ENCODE assay signal across 9 cellular contexts in the genomic region with DNA sequence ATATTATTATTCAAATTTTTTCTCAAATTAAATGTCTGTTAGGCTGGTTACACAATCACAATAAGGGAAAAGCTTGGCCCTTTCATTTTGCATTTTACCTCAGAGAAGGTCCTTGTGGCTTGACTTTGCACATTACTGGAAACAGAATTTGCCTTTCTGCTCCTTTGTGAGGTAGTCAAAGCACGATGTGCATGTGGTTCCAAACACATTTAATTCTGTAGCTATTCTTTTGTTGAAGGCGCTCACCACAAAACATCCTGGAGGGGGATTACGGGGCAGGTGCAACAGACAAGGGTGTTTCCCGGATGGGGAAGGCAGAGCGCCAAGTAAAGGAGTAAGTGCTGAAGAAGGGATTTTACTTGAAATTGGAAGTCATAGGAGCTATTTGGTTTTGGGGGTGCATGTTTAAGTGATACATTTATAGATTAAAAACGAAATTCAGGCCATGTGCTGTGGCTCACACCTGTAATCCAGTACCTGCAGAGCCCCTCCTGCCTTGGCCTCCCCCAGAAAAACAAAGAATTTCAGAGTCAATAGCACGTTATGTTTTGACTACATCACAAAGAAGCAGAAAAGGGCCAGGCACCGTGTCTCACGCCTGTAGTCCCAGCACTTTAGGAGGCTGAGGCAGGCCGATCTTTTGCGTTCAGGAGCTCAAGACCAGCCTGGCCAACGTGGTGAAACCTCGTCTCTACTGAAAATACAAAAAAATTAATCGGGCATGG.
DNase-seq lines count a peak whose midpoint lies in the region; ATAC-seq, FAIRE-seq and TF ChIP-seq lines count a peak whose summit lies in the region.
"Had no signal": no experiment of that assay in that cellular context is flagged by ENCODE, and none has a peak within 500 bp of the region (broad histone marks: within the 10 kb centered on the region; RNA-seq: fewer than 3 reads in every experiment).

No MANE protein-coding gene starts in this region.

- DNase-seq in DMS79 (lab: John Stamatoyannopoulos, UW) = peak; percentile 8
- peak; percentile 10 for DNase-seq in activated naive CD4-positive, alpha-beta T cell treated with Interleukin-2 at 50 U/mL for 16 hours
- no peak for DNase-seq in D721Med (ENCODE audit: insufficient read length, low spot score)
- DNase-seq in amniotic stem cell (lab: John Stamatoyannopoulos, UW) = no peak
- DNase-seq in NCI-H510A (lab: John Stamatoyannopoulos, UW) = no peak
- no peak for DNase-seq in NCI-H82 treated with DMSO at 0.1 percent for 48 hours (lab: John Stamatoyannopoulos, UW; ENCODE audit: unreplicated experiment)

- FAIRE-seq in D721Med (lab: Jason Lieb, UNC) = no peak

- peak; percentile 49 for ATAC-seq in GM19328 (IDR thresholded peaks at IDR 0.05; ENCODE audit: unreplicated experiment)
- peak; percentile 57 for ATAC-seq in HG03378 (IDR thresholded peaks at IDR 0.05; ENCODE audit: unreplicated experiment)
- ATAC-seq: K562 had no signal

- no peak for TF ChIP-seq CTCF in D721Med (IDR thresholded peaks at IDR 0.05; ENCODE audit: insufficient read depth, missing control alignments)

Comparison
In these comparisons a context has a peak if more than half of its experiments do, and no peak if none do; other contexts are left out.
1. DNase-seq: peak in DMS79 (single experiment) and activated naive CD4-positive, alpha-beta T cell treated with Interleukin-2 at 50 U/mL for 16 hours (single experiment); none in D721Med (single experiment), amniotic stem cell (single experiment), NCI-H510A (single experiment) and NCI-H82 treated with DMSO at 0.1 percent for 48 hours (single experiment).